8 cellular contexts compared by ENCODE assay signal in the genomic region with DNA sequence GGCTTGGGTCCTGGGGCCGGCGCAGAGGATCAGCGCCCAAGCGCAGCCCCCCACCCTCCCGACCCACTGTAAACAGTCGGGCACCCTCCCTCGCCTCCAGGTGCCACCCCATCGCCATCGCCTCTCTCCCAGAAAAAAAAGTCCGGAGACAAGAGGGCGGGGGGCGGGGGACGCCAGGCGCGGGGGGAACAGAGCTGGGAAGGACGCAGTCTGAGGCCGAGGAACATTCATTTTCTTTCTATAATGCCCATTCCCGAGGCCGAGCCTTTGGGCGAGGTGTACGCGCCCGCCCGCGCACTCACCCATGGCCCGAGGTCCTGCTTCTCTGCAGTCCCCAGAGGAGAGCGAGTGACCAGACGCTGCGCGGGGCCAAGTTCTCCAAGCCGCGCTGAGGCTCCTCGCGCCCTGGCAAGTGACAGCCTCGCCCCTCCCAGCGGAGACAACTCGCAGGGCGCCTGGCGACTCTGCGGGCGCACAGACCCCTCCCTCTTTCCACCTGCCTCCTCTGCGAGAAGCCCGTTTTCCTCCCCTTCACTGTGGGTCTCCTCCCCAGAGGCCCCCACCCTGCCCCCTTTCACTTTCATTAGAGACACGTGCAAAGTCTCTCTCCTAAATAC.
A peak's percentile ranks its signal among the peaks of the same experiment; 100 is the strongest.
DNase-seq lines count a peak whose midpoint lies in the region; ATAC-seq and TF ChIP-seq lines count a peak whose summit lies in the region.

No MANE protein-coding gene starts in this region.

- H3K4me1 ChIP-seq in NT2/D1 (ENCODE audit: insufficient read depth, insufficient read length) (no peaks in the 10 kb centered on the region), tibial artery (peaks cover 0 to 16% (median 9%) of the 10 kb centered on the region in 4 donors)

- H3K9me3 ChIP-seq in NT2/D1 (ENCODE audit: insufficient read depth, low read length): no peaks in the 10 kb centered on the region
- no peaks in the 10 kb centered on the region for H3K9me3 ChIP-seq in tibial artery

- peak; percentile 58 for ATAC-seq in HG02571 (IDR thresholded peaks at IDR 0.05; ENCODE audit: unreplicated experiment)

- peak overlapping the region; percentile 59 for H3K9ac ChIP-seq in NT2/D1 (ENCODE audit: insufficient read length, low read depth)

- TF ChIP-seq CTCF in choroid plexus epithelial cell (conservative IDR thresholded peaks at IDR 0.05; ENCODE audit: low read depth, low read length) (no peak), tibial artery (IDR thresholded peaks at IDR 0.05) (no peak)

- no peaks in the 10 kb centered on the region for H3K36me3 ChIP-seq in NT2/D1 (ENCODE audit: insufficient read depth, insufficient read length, low read length)
- H3K36me3 ChIP-seq in tibial artery: no peaks in the 10 kb centered on the region

- peak overlapping the region; percentile 56 for H3K4me3 ChIP-seq in NT2/D1 (ENCODE audit: insufficient read length, low read depth)
- peak overlapping the region; percentile 43 for H3K4me3 ChIP-seq in choroid plexus epithelial cell (ENCODE audit: low read depth, low read length)
- peak overlapping the region; percentile 54 to 65 for H3K4me3 ChIP-seq in tibial artery

- H3K27me3 ChIP-seq in NT2/D1 (ENCODE audit: insufficient read depth, insufficient read length): peaks cover 25% of the 10 kb centered on the region
- H3K27me3 ChIP-seq in tibial artery: peaks cover 0 to 5% of the 10 kb centered on the region in 2 donors

- DNase-seq in activated gamma-delta T cell (lab: John Stamatoyannopoulos, UW): peak; percentile 1
- no peak for DNase-seq in activated gamma-delta T cell treated with Interleukin-2 at 50 U/mL for 16 hours
- DNase-seq in NT2/D1 (ENCODE audit: low read depth, low spot score): peak; percentile 16
- DNase-seq in choroid plexus epithelial cell (ENCODE audit: low read depth): peak; percentile 3
- peak; percentile 58 for DNase-seq in medulla oblongata (ENCODE audit: extremely low spot score)
- DNase-seq in tibial artery: peak in 1 of 2 donors; percentile 68
- DNase-seq in activated CD4-positive, CD25-positive, alpha-beta regulatory T cell treated with anti-CD3 and anti-CD28 coated beads, Interleukin-2, amount 50 U/mL, for 72 hours: no peak

- intact Hi-C loops in tibial artery (cut with DNase I; ENCODE audit: low total_unique reads): no loop called here

- H3K27ac ChIP-seq in tibial artery: peak overlapping the region in 1 of 2 donors; percentile 10

Comparison
In these comparisons a context has a peak if more than half of its experiments do, and no peak if none do; other contexts are left out.
1. DNase-seq: peak in activated gamma-delta T cell (single experiment), NT2/D1 (single experiment), choroid plexus epithelial cell (single experiment) and medulla oblongata (single experiment); none in activated gamma-delta T cell treated with Interleukin-2 at 50 U/mL for 16 hours (single experiment) and activated CD4-positive, CD25-positive, alpha-beta regulatory T cell treated with anti-CD3 and anti-CD28 coated beads, Interleukin-2, amount 50 U/mL, for 72 hours (single experiment).
2. Peak in every context shown above with its lines, with median percentiles within 50 percentile points of each other: H3K4me3 ChIP-seq.